ENCODE assay signal across 29 cellular contexts in the genomic region with DNA sequence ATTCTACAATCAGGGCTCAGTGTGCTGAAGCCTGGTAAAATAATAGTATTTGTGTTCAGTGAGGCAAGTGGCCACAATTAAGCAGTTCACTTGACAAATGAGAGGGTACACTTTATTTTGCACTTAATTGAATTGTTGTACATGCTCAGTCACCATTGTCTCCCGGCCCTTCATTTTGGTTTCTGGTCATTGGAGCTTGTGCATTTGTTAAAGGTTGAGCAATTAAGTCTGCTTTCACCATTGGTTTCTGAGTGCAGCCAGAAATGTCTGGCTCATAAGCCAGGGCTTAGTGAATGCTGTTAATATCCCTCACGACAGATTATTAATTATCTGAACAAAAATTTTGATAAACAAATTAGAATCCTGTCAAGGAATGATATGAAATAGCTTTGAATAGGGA.
"Had no signal": no experiment of that assay in that cellular context is flagged by ENCODE, and none has a peak within 500 bp of the region (broad histone marks: within the 10 kb centered on the region; RNA-seq: fewer than 3 reads in every experiment).

No MANE protein-coding gene starts in this region.

- H3K36me3 ChIP-seq: breast epithelium, heart left ventricle, left lung, thyroid gland, upper lobe of right lung had no signal

- FAIRE-seq: endothelial cell of umbilical vein had no signal

- H3K9me3 ChIP-seq: breast epithelium, heart left ventricle, left lung, thyroid gland, upper lobe of right lung had no signal

- DNase-seq: activated CD4-positive, alpha-beta memory T cell treated with anti-CD3 and anti-CD28 coated beads, Interleukin-2, amount 10 ng/mL, durations not matched to agents 7 days and 5 days; activated CD4-positive, alpha-beta T cell treated with anti-CD3 and anti-CD28 coated beads, Interleukin-2, amount 10 ng/mL, durations not matched to agents 24 days and 14 days; activated CD4-positive, CD25-positive, alpha-beta regulatory T cell treated with anti-CD3 and anti-CD28 coated beads, Interleukin-2, amount 50 U/mL, for 72 hours; activated CD8-positive, alpha-beta memory T cell treated with anti-CD3 and anti-CD28 coated beads, Interleukin-2, amount 50 U/mL, for 48 hours; activated gamma-delta T cell; activated naive CD4-positive, alpha-beta T cell treated with anti-CD3 and anti-CD28 coated beads, Interleukin-2, amount 10 ng/mL, durations not matched to agents 7 days and 5 days; activated T-cell treated with anti-CD3 and anti-CD28 coated beads, Interleukin-2, amount 50 U/mL, for 24 hours; amygdala; central memory CD4-positive, alpha-beta T cell; heart left ventricle; hypothalamus; immature natural killer cell; kidney; left lung; posterior cingulate gyrus; stimulated activated CD4-positive, alpha-beta T cell treated with anti-CD3 and anti-CD28 coated beads, Interleukin-4, amount 100 ng/mL, for 4 hours; stimulated activated CD8-positive, alpha-beta memory T cell treated with anti-CD3 and anti-CD28 coated beads, Interleukin-4, amount 100 ng/mL, for 48 hours; stimulated activated naive CD8-positive, alpha-beta T cell treated with anti-CD3 and anti-CD28 coated beads, Interleukin-15, amount 100 ng/mL, for 72 hours; substantia nigra; T-helper 17 cell; thyroid gland; upper lobe of right lung had no signal

- H3K4me1 ChIP-seq: breast epithelium, left lung, thyroid gland, upper lobe of right lung had no signal

- H3K27me3 ChIP-seq: breast epithelium, heart left ventricle, left lung, thyroid gland, upper lobe of right lung had no signal

- H3K4me3 ChIP-seq: breast epithelium, heart left ventricle, left lung, lung, skin epidermis, thyroid gland, upper lobe of right lung had no signal

- H3K27ac ChIP-seq: breast epithelium, heart left ventricle, left lung, skin epidermis, thyroid gland, upper lobe of right lung had no signal

- ATAC-seq: heart left ventricle; left lung; natural killer cell treated with Interleukin-12 subunit alpha and Interleukin-12 subunit beta and Interleukin-15 and Interleukin-18, amount 100 ng/mL, for 72 hours; sciatic nerve; stimulated activated memory B cell treated with anti-CD40 and anti-IgM and Interleukin-4, amounts not matched to agents 10 μg/mL and 1 μg/mL and 100 μg/mL, for 72 hours; stimulated activated naive CD8-positive, alpha-beta T cell treated with anti-CD3 and anti-CD28 coated beads, Interleukin-15, amount 100 ng/mL, for 72 hours; T-helper 17 cell; upper lobe of right lung had no signal
